In the genomic region with DNA sequence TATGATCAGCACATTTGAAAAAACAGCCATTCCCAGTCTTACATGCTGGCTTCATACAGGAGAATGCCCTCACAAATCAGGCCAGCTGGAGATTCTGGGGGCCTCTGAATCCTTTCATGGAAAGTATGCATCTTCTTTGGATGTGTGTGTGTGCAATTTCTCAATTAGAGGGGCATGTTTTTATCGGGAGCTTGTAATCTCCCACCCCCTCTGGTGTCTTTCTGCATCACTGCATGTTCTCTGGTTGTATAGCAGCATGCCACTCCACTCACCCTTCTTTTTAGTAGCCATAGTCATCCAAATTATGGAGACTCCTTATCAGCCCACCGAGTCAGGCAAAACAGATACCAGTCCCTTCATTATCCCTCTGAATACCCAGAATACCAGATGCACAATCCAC, we compare ENCODE assay signal across 24 cellular contexts.
DNase-seq lines count a peak whose midpoint lies in the region; ATAC-seq, FAIRE-seq and TF ChIP-seq lines count a peak whose summit lies in the region.
"Had no signal": no experiment of that assay in that cellular context is flagged by ENCODE, and none has a peak within 500 bp of the region (broad histone marks: within the 10 kb centered on the region; RNA-seq: fewer than 3 reads in every experiment).

No MANE protein-coding gene starts in this region.

- POLR2A ChIA-PET in WTC11 (lab: Charles Lee), result no interaction called here

- no peak overlapping the region for H3K27ac ChIP-seq in GM23338 (ENCODE audit: low read depth)
- no peak overlapping the region for H3K27ac ChIP-seq in smooth muscle cell (ENCODE audit: low read depth)
- H3K27ac ChIP-seq: epithelial cell of prostate, gastroesophageal sphincter, prostate gland had no signal

- H4K20me1 ChIP-seq in GM23338 (replicated peaks; ENCODE audit: insufficient read depth) (no peaks in the 10 kb centered on the region), smooth muscle cell (ENCODE audit: low read depth) (no peaks in the 10 kb centered on the region)

- CTCF ChIA-PET in WTC11 (lab: Charles Lee), result no interaction called here

- H3K4me2 ChIP-seq in GM23338 (no peak overlapping the region), smooth muscle cell (no peak overlapping the region)

- DNase-seq in GM23338 (ENCODE audit: low spot score) (peak; percentile 16), WTC11 (ENCODE audit: low spot score) (no peak), fibroblast of villous mesenchyme (ENCODE audit: low read depth) (peak; percentile 28), smooth muscle cell (lab: John Stamatoyannopoulos, UW; ENCODE audit: unreplicated experiment) (no peak), D721Med (ENCODE audit: insufficient read length, low spot score) (no peak), DMS 273 (lab: John Stamatoyannopoulos, UW; ENCODE audit: unreplicated experiment) (no peak), DMS79 treated with DMSO at 0.1 percent for 48 hours (lab: John Stamatoyannopoulos, UW) (no peak)
- DNase-seq: activated B cell treated with CpG ODN at 0.5 μM for 24 hours; activated CD4-positive, alpha-beta T cell treated with anti-CD3 and anti-CD28 coated beads, Interleukin-2, amount 50 U/mL, for 48 hours; activated CD8-positive, alpha-beta memory T cell treated with anti-CD3 and anti-CD28 coated beads, Interleukin-2, amount 50 U/mL, for 4 hours; anterior cingulate cortex; CD8-positive, alpha-beta memory T cell; DMS53; NCI-H1105 treated with DMSO at 0.1 percent for 48 hours; NCI-H2029 treated with DMSO at 0.1 percent for 48 hours; NCI-H226 had no signal

- H3K79me2 ChIP-seq in GM23338 (replicated peaks; ENCODE audit: insufficient read depth), result no peaks in the 10 kb centered on the region
- H3K79me2 ChIP-seq in smooth muscle cell (ENCODE audit: low read depth), result no peaks in the 10 kb centered on the region

- H3K36me3 Mint-ChIP-seq in GM23338 (ENCODE audit: low read depth) (peaks cover 3% of the 10 kb centered on the region; the same call in 2 of the 3 replicates), WTC11 (peaks cover 18% of the 10 kb centered on the region)
- H3K36me3 Mint-ChIP-seq: activated naive CD4-positive, alpha-beta T cell treated with anti-CD3 and anti-CD28 coated beads, Interleukin-2, amount 50 U/mL, for 24 hours; CD8-positive, alpha-beta memory T cell; IgD-negative memory B cell had no signal

- FAIRE-seq in D721Med (lab: Jason Lieb, UNC), result no peak

- H3K4me3 Mint-ChIP-seq in GM23338 (no peak overlapping the region), WTC11 (no peak overlapping the region)
- H3K4me3 Mint-ChIP-seq: activated B cell treated with CpG ODN at 0.5 μM for 24 hours; activated naive CD4-positive, alpha-beta T cell treated with anti-CD3 and anti-CD28 coated beads, Interleukin-2, amount 50 U/mL, for 24 hours; activated T-helper 17 cell treated with anti-CD3 and anti-CD28 coated beads, Interleukin-2, amount 50 U/mL, for 72 hours; CD8-positive, alpha-beta memory T cell; central memory CD8-positive, alpha-beta T cell; IgD-negative memory B cell; stimulated activated naive CD8-positive, alpha-beta T cell treated with anti-CD3 and anti-CD28 coated beads, Interleukin-15, Interleukin-2, amounts not matched to agents 100 ng/mL and 50 ng/mL, for 24 hours had no signal

- 18% methylated on average over 2 of the region's 2 CpGs for WGBS in smooth muscle cell (ENCODE audit: low lambda C conversion rate)

- ATAC-seq in GM23338 (no peak), WTC11 (peak; percentile 47)
- ATAC-seq: activated T-helper 17 cell treated with anti-CD3 and anti-CD28 coated beads, Interleukin-2, amount 50 U/mL, for 72 hours; gastroesophageal sphincter had no signal

- H3K9ac ChIP-seq in smooth muscle cell (ENCODE audit: low read depth), result no peak overlapping the region

- H3K4me1 ChIP-seq in GM23338 (ENCODE audit: insufficient read depth) (no peaks in the 10 kb centered on the region), smooth muscle cell (ENCODE audit: low read depth) (no peaks in the 10 kb centered on the region)
- H3K4me1 ChIP-seq: gastroesophageal sphincter, prostate gland had no signal

- H3F3A ChIP-seq in GM23338 (replicated peaks; ENCODE audit: low read depth) (no peaks in the 10 kb centered on the region), smooth muscle cell (ENCODE audit: low read depth) (no peaks in the 10 kb centered on the region)

- H3K27ac Mint-ChIP-seq in GM23338 (no peak overlapping the region), WTC11 (no peak overlapping the region; the same call in 1 of the 2 replicates)
- H3K27ac Mint-ChIP-seq: activated B cell treated with CpG ODN at 0.5 μM for 24 hours; activated naive CD4-positive, alpha-beta T cell treated with anti-CD3 and anti-CD28 coated beads, Interleukin-2, amount 50 U/mL, for 24 hours; activated T-helper 17 cell treated with anti-CD3 and anti-CD28 coated beads, Interleukin-2, amount 50 U/mL, for 72 hours; CD8-positive, alpha-beta memory T cell; IgD-negative memory B cell; stimulated activated naive CD8-positive, alpha-beta T cell treated with anti-CD3 and anti-CD28 coated beads, Interleukin-15, Interleukin-2, amounts not matched to agents 100 ng/mL and 50 ng/mL, for 24 hours had no signal

- H3K36me3 ChIP-seq in GM23338 (ENCODE audit: insufficient read depth) (no peaks in the 10 kb centered on the region), smooth muscle cell (ENCODE audit: low read depth) (no peaks in the 10 kb centered on the region)
- H3K36me3 ChIP-seq: gastroesophageal sphincter, prostate gland had no signal

- H3K4me1 Mint-ChIP-seq in GM23338 (no peaks in the 10 kb centered on the region), WTC11 (0 out of 2 replicates have a peak, but pooled peaks cover 4% of the 10 kb centered on the region)
- H3K4me1 Mint-ChIP-seq: activated B cell treated with CpG ODN at 0.5 μM for 24 hours; activated naive CD4-positive, alpha-beta T cell treated with anti-CD3 and anti-CD28 coated beads, Interleukin-2, amount 50 U/mL, for 24 hours; activated T-helper 17 cell treated with anti-CD3 and anti-CD28 coated beads, Interleukin-2, amount 50 U/mL, for 72 hours; CD8-positive, alpha-beta memory T cell; central memory CD8-positive, alpha-beta T cell; IgD-negative memory B cell had no signal

- TF ChIP-seq CTCF in GM23338 (conservative IDR thresholded peaks at IDR 0.05; ENCODE audit: low read depth in 2 of 2) (peak; percentile 11 to 40; a peak in 2 of 4 replicates), WTC11 (IDR thresholded peaks at IDR 0.05) (no peak), fibroblast of villous mesenchyme (IDR thresholded peaks at IDR 0.05; ENCODE audit: insufficient read depth, low read depth, low read length) (peak; percentile 51), smooth muscle cell (IDR thresholded peaks at IDR 0.05; ENCODE audit: borderline replicate concordance, insufficient read depth, poor library complexity, severe bottlenecking) (peak; percentile 18), D721Med (IDR thresholded peaks at IDR 0.05; ENCODE audit: insufficient read depth, missing control alignments) (no peak)

- no peaks in the 10 kb centered on the region for H3K9me3 ChIP-seq in smooth muscle cell (replicated peaks; ENCODE audit: low read depth)
- H3K9me3 ChIP-seq: gastroesophageal sphincter, prostate gland had no signal

- H3K4me3 ChIP-seq in GM23338, result no peak overlapping the region
- no peak overlapping the region for H3K4me3 ChIP-seq in fibroblast of villous mesenchyme (ENCODE audit: low read depth, low read length)
- no peak overlapping the region for H3K4me3 ChIP-seq in smooth muscle cell
- H3K4me3 ChIP-seq: gastroesophageal sphincter, prostate gland had no signal

- H3K27me3 Mint-ChIP-seq in GM23338 (ENCODE audit: insufficient read depth, low read depth, poor library complexity), result no peaks in the 10 kb centered on the region
- H3K27me3 Mint-ChIP-seq in WTC11 (ENCODE audit: low read depth), result no peaks in the 10 kb centered on the region; the same call in 1 of the 2 replicates
- H3K27me3 Mint-ChIP-seq: activated B cell treated with CpG ODN at 0.5 μM for 24 hours; activated naive CD4-positive, alpha-beta T cell treated with anti-CD3 and anti-CD28 coated beads, Interleukin-2, amount 50 U/mL, for 24 hours; activated T-helper 17 cell treated with anti-CD3 and anti-CD28 coated beads, Interleukin-2, amount 50 U/mL, for 72 hours; CD8-positive, alpha-beta memory T cell; central memory CD8-positive, alpha-beta T cell; IgD-negative memory B cell; stimulated activated naive CD8-positive, alpha-beta T cell treated with anti-CD3 and anti-CD28 coated beads, Interleukin-15, Interleukin-2, amounts not matched to agents 100 ng/mL and 50 ng/mL, for 24 hours had no signal

- peaks cover 14% of the 10 kb centered on the region; the same call in 2 of the 3 replicates for H3K9me3 Mint-ChIP-seq in GM23338
- peaks cover 26% of the 10 kb centered on the region for H3K9me3 Mint-ChIP-seq in WTC11

- no peaks in the 10 kb centered on the region; the same call in 1 of the 2 replicates for H3K9me2 ChIP-seq in GM23338 (ENCODE audit: insufficient read depth)

- no peak overlapping the region for H2AFZ ChIP-seq in GM23338
- H2AFZ ChIP-seq in smooth muscle cell (ENCODE audit: low read depth), result no peak overlapping the region

- H3K27me3 ChIP-seq in GM23338 (ENCODE audit: insufficient read depth), result no peaks in the 10 kb centered on the region
- no peaks in the 10 kb centered on the region for H3K27me3 ChIP-seq in smooth muscle cell (ENCODE audit: low read depth)
- H3K27me3 ChIP-seq: gastroesophageal sphincter had no signal

TF ChIP-seq in GM23338, 12 proteins besides CTCF, POLR2A, EP300 and RAD21 (continues in another document):
- TF ChIP-seq STAT1 (IDR thresholded peaks at IDR 0.05; ENCODE audit: unreplicated experiment) (no peak), ZNF331 (CRISPR knock-in tag; IDR thresholded peaks at IDR 0.05; ENCODE audit: low read depth) (no peak), POLR2AphosphoS5 (IDR thresholded peaks at IDR 0.05; ENCODE audit: low read depth) (no peak), EZH2 (IDR thresholded peaks at IDR 0.05; ENCODE audit: low read depth, unreplicated experiment) (no peak), CREB1 (CRISPR knock-in tag; IDR thresholded peaks at IDR 0.05; ENCODE audit: low read depth) (no peak)

TF ChIP-seq in WTC11, 78 proteins besides CTCF, POLR2A, EP300 and RAD21 (continues in another document):
- TF ChIP-seq, protein P1, sequence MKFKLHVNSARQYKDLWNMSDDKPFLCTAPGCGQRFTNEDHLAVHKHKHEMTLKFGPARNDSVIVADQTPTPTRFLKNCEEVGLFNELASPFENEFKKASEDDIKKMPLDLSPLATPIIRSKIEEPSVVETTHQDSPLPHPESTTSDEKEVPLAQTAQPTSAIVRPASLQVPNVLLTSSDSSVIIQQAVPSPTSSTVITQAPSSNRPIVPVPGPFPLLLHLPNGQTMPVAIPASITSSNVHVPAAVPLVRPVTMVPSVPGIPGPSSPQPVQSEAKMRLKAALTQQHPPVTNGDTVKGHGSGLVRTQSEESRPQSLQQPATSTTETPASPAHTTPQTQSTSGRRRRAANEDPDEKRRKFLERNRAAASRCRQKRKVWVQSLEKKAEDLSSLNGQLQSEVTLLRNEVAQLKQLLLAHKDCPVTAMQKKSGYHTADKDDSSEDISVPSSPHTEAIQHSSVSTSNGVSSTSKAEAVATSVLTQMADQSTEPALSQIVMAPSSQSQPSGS (CRISPR knock-in tag; IDR thresholded peaks at IDR 0.05; ENCODE audit: borderline replicate concordance, low read depth), result no peak
- TF ChIP-seq, protein P2, sequence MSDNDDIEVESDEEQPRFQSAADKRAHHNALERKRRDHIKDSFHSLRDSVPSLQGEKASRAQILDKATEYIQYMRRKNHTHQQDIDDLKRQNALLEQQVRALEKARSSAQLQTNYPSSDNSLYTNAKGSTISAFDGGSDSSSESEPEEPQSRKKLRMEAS (CRISPR knock-in tag; IDR thresholded peaks at IDR 0.05), result no peak

Comparison
In these comparisons a context has a peak if more than half of its experiments do, and no peak if none do; other contexts are left out.
1. DNase-seq: peak in GM23338 (single experiment) and fibroblast of villous mesenchyme (single experiment); none in WTC11 (single experiment), smooth muscle cell (single experiment), D721Med (single experiment), DMS 273 (single experiment) and DMS79 treated with DMSO at 0.1 percent for 48 hours (single experiment).
2. CTCF ChIP-seq: peak in GM23338 (2 of 2), fibroblast of villous mesenchyme (single experiment) and smooth muscle cell (single experiment); none in WTC11 (single experiment) and D721Med (single experiment).